In the genomic region with DNA sequence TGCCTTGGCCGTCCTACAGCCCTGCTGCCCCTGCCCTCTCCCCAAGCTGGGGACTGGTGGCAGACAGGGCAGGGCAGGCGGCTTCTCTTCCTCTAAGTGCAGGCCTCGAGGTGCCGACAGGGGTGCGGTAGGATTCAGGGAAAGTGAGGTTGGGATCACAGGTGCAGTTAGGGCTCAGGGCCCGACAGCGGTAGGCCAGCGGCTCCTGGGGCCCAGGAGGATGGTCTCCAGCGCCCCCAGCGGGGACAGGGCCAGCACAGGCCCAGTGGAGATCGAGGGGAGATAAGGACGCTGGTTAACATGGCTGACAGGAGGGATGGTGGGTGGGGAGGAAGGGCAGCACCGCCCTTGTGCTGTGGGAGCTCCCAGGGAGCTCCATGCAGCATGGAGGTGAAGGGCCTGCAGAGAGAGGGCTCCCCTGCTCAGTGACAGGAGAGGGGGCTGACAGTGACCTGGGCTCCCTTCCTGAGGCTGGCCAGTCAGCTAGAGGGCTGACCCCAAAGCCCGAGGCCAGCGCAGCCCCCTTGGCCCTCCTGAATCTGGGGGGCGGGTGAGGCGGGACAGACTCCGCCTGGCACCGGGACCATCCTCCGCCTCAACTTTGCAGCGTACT, we compare ENCODE assay signal across 8 cellular contexts. TPM values are rescaled to one million over a fixed set of nuclear protein-coding genes. Genes with fewer than 3 reads are reported as not detected.
DNase-seq lines count a peak whose midpoint lies in the region; ATAC-seq, FAIRE-seq and TF ChIP-seq lines count a peak whose summit lies in the region.

No MANE protein-coding gene starts in this region.

- no peaks in the 10 kb centered on the region for H3K27me3 ChIP-seq in Panc1 (ENCODE audit: control insufficient read depth, insufficient read depth, low read length)
- no peaks in the 10 kb centered on the region for H3K27me3 ChIP-seq in mucosa of rectum (ENCODE audit: control insufficient read depth in 2 of 2, insufficient read depth in 2 of 2, low read length in 2 of 2)

- peaks cover 2% of the 10 kb centered on the region for H3K36me3 Mint-ChIP-seq in activated CD8-positive, alpha-beta memory T cell treated with anti-CD3 and anti-CD28 coated beads, Interleukin-2, amount 10 ng/mL, durations not matched to agents 7 days and 5 days

- POLR2A ChIA-PET in Panc1 (lab: Charles Lee) = no interaction called here

- ATAC-seq in activated CD8-positive, alpha-beta memory T cell treated with anti-CD3 and anti-CD28 coated beads, Interleukin-2, amount 10 ng/mL, durations not matched to agents 7 days and 5 days = no peak
- ATAC-seq in Panc1 = peak; percentile 9

- in situ Hi-C loops in Panc1 (cut with HindIII; ENCODE audit: low pct_unique_long_range_greater_than_20kb, low sequenced_read_pairs) = no loop called here

- no peaks in the 10 kb centered on the region for H3K9me3 Mint-ChIP-seq in activated CD8-positive, alpha-beta memory T cell treated with anti-CD3 and anti-CD28 coated beads, Interleukin-2, amount 10 ng/mL, durations not matched to agents 7 days and 5 days (ENCODE audit: low read depth)

- H3K9ac ChIP-seq in mucosa of rectum (ENCODE audit: low read depth in 1 of 2, low read length in 2 of 2) = peak overlapping the region in 1 of 2 donors; percentile 14

- no peak overlapping the region for H3K4me3 Mint-ChIP-seq in activated CD8-positive, alpha-beta memory T cell treated with anti-CD3 and anti-CD28 coated beads, Interleukin-2, amount 10 ng/mL, durations not matched to agents 7 days and 5 days

- H3K4me3 ChIP-seq in Panc1 (ENCODE audit: low read depth in 2 of 2, low read length in 2 of 2) (peak overlapping the region; percentile 58 to 67), mucosa of rectum (ENCODE audit: low read length in 2 of 2) (no peak overlapping the region)

- CTCF ChIA-PET in activated CD8-positive, alpha-beta memory T cell treated with anti-CD3 and anti-CD28 coated beads, Interleukin-2, amount 10 ng/mL, durations not matched to agents 7 days and 5 days (lab: Charles Lee) = interaction anchor here (1.5 to 2.2 kb wide), 3 partner anchors 38 to 134 kb away, joined by 3 to 8 read pairs (median 4); no protein-coding TSS in a partner anchor
- CTCF ChIA-PET in Panc1 (lab: Charles Lee) = interaction anchor here (1.5 kb wide), 1 partner anchor 17 kb away, joined by 3 read pairs; no protein-coding TSS in a partner anchor

- peak overlapping the region; percentile 63 for H3K27ac ChIP-seq in Panc1 (ENCODE audit: low read length)
- H3K27ac ChIP-seq in mucosa of rectum (ENCODE audit: low read depth in 2 of 2, low read length in 2 of 2) = peak overlapping the region; percentile 93 to 94

- intact Hi-C loops in Panc1 (cut with micrococcal nuclease; ENCODE audit: unreplicated experiment) = loop anchor here (10.0 kb wide), 1 partner anchor 111 kb away; no protein-coding TSS in a partner anchor

- no peaks in the 10 kb centered on the region for H3K27me3 Mint-ChIP-seq in activated CD8-positive, alpha-beta memory T cell treated with anti-CD3 and anti-CD28 coated beads, Interleukin-2, amount 10 ng/mL, durations not matched to agents 7 days and 5 days

- peak; percentile 78 for TF ChIP-seq CTCF in Panc1 (IDR thresholded peaks at IDR 0.05)

- H3K4me1 ChIP-seq in Panc1 (ENCODE audit: control insufficient read depth, insufficient read depth, low read length) = peaks cover 46% of the 10 kb centered on the region
- H3K4me1 ChIP-seq in mucosa of rectum (ENCODE audit: control insufficient read depth in 2 of 2, insufficient read depth in 2 of 2, low read length in 2 of 2) = peaks cover 72 to 75% of the 10 kb centered on the region in 2 donors

- no TSS peak for BruUV-seq in Panc1 (replicated peaks; lab: Mats Ljungman, UMichigan)

- H3K36me3 ChIP-seq in Panc1 (ENCODE audit: control insufficient read depth, insufficient read depth, low read length) = no peaks in the 10 kb centered on the region; the same call in 1 of the 2 replicates
- no peaks in the 10 kb centered on the region for H3K36me3 ChIP-seq in mucosa of rectum (ENCODE audit: control insufficient read depth in 2 of 2, insufficient read depth in 2 of 2, low read length in 2 of 2)

- no peak for FAIRE-seq in RCC 7860 (lab: Jason Lieb, UNC)

- H3K9me3 ChIP-seq in Panc1 (ENCODE audit: control insufficient read depth, insufficient read depth, low read depth, low read length) (no peaks in the 10 kb centered on the region), mucosa of rectum (ENCODE audit: control insufficient read depth in 2 of 2, low read length in 2 of 2) (no peaks in the 10 kb centered on the region)

- DNase-seq in activated CD8-positive, alpha-beta memory T cell treated with anti-CD3 and anti-CD28 coated beads, Interleukin-2, amount 10 ng/mL, durations not matched to agents 7 days and 5 days = peak; percentile 64
- DNase-seq in activated CD8-positive, alpha-beta memory T cell treated with anti-CD3 and anti-CD28 coated beads, Interleukin-2, amount 50 U/mL, for 48 hours = no peak
- no peak for DNase-seq in Panc1 (ENCODE audit: low read depth, low spot score)
- peak; percentile 47 for DNase-seq in cerebellar cortex (ENCODE audit: low spot score)
- DNase-seq in RCC 7860 (ENCODE audit: low spot score) = no peak
- DNase-seq in anterior cingulate cortex (lab: John Stamatoyannopoulos, UW) = no peak
- DNase-seq in NCI-H2196 (lab: John Stamatoyannopoulos, UW; ENCODE audit: unreplicated experiment) = no peak

- peak overlapping the region; percentile 73 for H3K27ac Mint-ChIP-seq in activated CD8-positive, alpha-beta memory T cell treated with anti-CD3 and anti-CD28 coated beads, Interleukin-2, amount 10 ng/mL, durations not matched to agents 7 days and 5 days

- H3K4me1 Mint-ChIP-seq in activated CD8-positive, alpha-beta memory T cell treated with anti-CD3 and anti-CD28 coated beads, Interleukin-2, amount 10 ng/mL, durations not matched to agents 7 days and 5 days = peaks cover 37% of the 10 kb centered on the region

RNA-seq across cellular contexts. Expression of a gene that starts 0.9 kb away (rescaled TPM):
- 100 to 1,000 TPM; 546 to 574 TPM for total RNA-seq in activated CD8-positive, alpha-beta memory T cell treated with anti-CD3 and anti-CD28 coated beads, Interleukin-2, amount 10 ng/mL, durations not matched to agents 7 days and 5 days
- total RNA-seq in Panc1 (2021; ENCODE audit: unreplicated experiment) = 1,056 TPM
- 2,110 TPM for polyA plus RNA-seq in Panc1 (2012; ENCODE audit: insufficient read length)

RNA-seq across cellular contexts. Expression of a gene that starts 5.2 kb away (rescaled TPM):
- 10 to 100 TPM; 40.6 to 56.8 TPM for total RNA-seq in activated CD8-positive, alpha-beta memory T cell treated with anti-CD3 and anti-CD28 coated beads, Interleukin-2, amount 10 ng/mL, durations not matched to agents 7 days and 5 days
- total RNA-seq in Panc1 (2021; ENCODE audit: unreplicated experiment) = 47.8 TPM
- polyA plus RNA-seq in Panc1 (2012; ENCODE audit: insufficient read length) = 42.5 TPM

RNA-seq across cellular contexts. Expression of a gene that starts 11.2 kb away (rescaled TPM):
- under 1 TPM in 1 of 2 experiments, not detected in 1; 0.68 TPM for total RNA-seq in activated CD8-positive, alpha-beta memory T cell treated with anti-CD3 and anti-CD28 coated beads, Interleukin-2, amount 10 ng/mL, durations not matched to agents 7 days and 5 days
- total RNA-seq in Panc1 (2021; ENCODE audit: unreplicated experiment) = 280 TPM
- polyA plus RNA-seq in Panc1 (2012; ENCODE audit: insufficient read length) = 1,001 TPM

RNA-seq across cellular contexts. Expression of a gene that starts 40.6 kb away (rescaled TPM):
- 10 to 100 TPM; 11.5 to 11.9 TPM for total RNA-seq in activated CD8-positive, alpha-beta memory T cell treated with anti-CD3 and anti-CD28 coated beads, Interleukin-2, amount 10 ng/mL, durations not matched to agents 7 days and 5 days
- 4.6 TPM for total RNA-seq in Panc1 (2021; ENCODE audit: unreplicated experiment)
- 8.4 TPM for polyA plus RNA-seq in Panc1 (2012; ENCODE audit: insufficient read length)

Comparison
In these comparisons a context has a peak if more than half of its experiments do, and no peak if none do; other contexts are left out.
1. DNase-seq: peak in activated CD8-positive, alpha-beta memory T cell treated with anti-CD3 and anti-CD28 coated beads, Interleukin-2, amount 10 ng/mL, durations not matched to agents 7 days and 5 days (single experiment) and cerebellar cortex (single experiment); none in activated CD8-positive, alpha-beta memory T cell treated with anti-CD3 and anti-CD28 coated beads, Interleukin-2, amount 50 U/mL, for 48 hours (single experiment), Panc1 (single experiment), RCC 7860 (single experiment), anterior cingulate cortex (0 of 58) and NCI-H2196 (single experiment).
2. H3K4me3 ChIP-seq: peak in Panc1 (2 of 2); none in mucosa of rectum (0 of 2).
3. RNA of a gene that starts 11.2 kb away (total RNA-seq): 280 TPM in Panc1 (single experiment); 0.68 TPM in activated CD8-positive, alpha-beta memory T cell treated with anti-CD3 and anti-CD28 coated beads, Interleukin-2, amount 10 ng/mL, durations not matched to agents 7 days and 5 days; every median in the first group is over 100 times any median in the second.